8 cellular contexts compared by ENCODE assay signal in genomic region chr5:42756630-42757601, GRCh38. TPM values are rescaled to one million over a fixed set of nuclear protein-coding genes. Genes with fewer than 3 reads are reported as not detected.
A peak's percentile ranks its signal among the peaks of the same experiment; 100 is the strongest.
DNase-seq lines count a peak whose midpoint lies in the region; ATAC-seq lines count a peak whose summit lies in the region.

Gene CCDC152 (plus strand): TSS chr5:42756818. CDS start chr5:42759122, 2,304 bp downstream.

- peak; percentile 45 to 46 for DNase-seq in activated CD4-positive, alpha-beta T cell treated with anti-CD3 and anti-CD28 coated beads, Interleukin-2, amount 50 U/mL, for 4 hours
- DNase-seq in effector memory CD8-positive, alpha-beta T cell, result peak; percentile 27 to 52 (median 40)
- peak; percentile 27 to 72 (median 54) for DNase-seq in naive thymus-derived CD8-positive, alpha-beta T cell
- DNase-seq in 8988T (no peak), NCI-H1417 (lab: John Stamatoyannopoulos, UW) (no peak)

- POLR2A ChIA-PET in naive thymus-derived CD8-positive, alpha-beta T cell (lab: Charles Lee), result interaction anchor here (1.0 kb wide), 3 partner anchors 364 to 853 kb away, joined by 3 read pairs; partner anchors contain the start of genes NNT, RIMOC1 and ZNF131

- H3K27ac Mint-ChIP-seq in effector memory CD8-positive, alpha-beta T cell, result peak within 1 kb of the TSS; percentile 32 to 39
- H3K27ac Mint-ChIP-seq in naive thymus-derived CD8-positive, alpha-beta T cell, result peak within 1 kb of the TSS; percentile 52 to 94 (median 78)
- H3K27ac Mint-ChIP-seq in stimulated activated naive CD8-positive, alpha-beta T cell treated with anti-CD3 and anti-CD28 coated beads, Interleukin-15, Interleukin-2, amounts not matched to agents 100 ng/mL and 50 ng/mL, for 24 hours, result peak within 1 kb of the TSS; percentile 45

- ATAC-seq in GM19328 (IDR thresholded peaks at IDR 0.05; ENCODE audit: unreplicated experiment), result peak; percentile 95
- ATAC-seq in HG03457 (IDR thresholded peaks at IDR 0.05; ENCODE audit: unreplicated experiment), result peak; percentile 94
- ATAC-seq in effector memory CD8-positive, alpha-beta T cell (replicated peaks), result peak; percentile 98
- peak; percentile 99 for ATAC-seq in naive thymus-derived CD8-positive, alpha-beta T cell

- H3K27me3 Mint-ChIP-seq in effector memory CD8-positive, alpha-beta T cell, result peaks cover 22 to 23% of the 10 kb centered on the region in 2 donors
- peaks cover 0 to 30% (median 3%) of the 10 kb centered on the region in 5 donors for H3K27me3 Mint-ChIP-seq in naive thymus-derived CD8-positive, alpha-beta T cell
- H3K27me3 Mint-ChIP-seq in stimulated activated naive CD8-positive, alpha-beta T cell treated with anti-CD3 and anti-CD28 coated beads, Interleukin-15, Interleukin-2, amounts not matched to agents 100 ng/mL and 50 ng/mL, for 24 hours, result peaks cover 4% of the 10 kb centered on the region

- no peaks in the 10 kb centered on the region for H3K36me3 Mint-ChIP-seq in effector memory CD8-positive, alpha-beta T cell (ENCODE audit: insufficient read depth)
- H3K36me3 Mint-ChIP-seq in naive thymus-derived CD8-positive, alpha-beta T cell, result peaks cover 1 to 12% (median 4%) of the 10 kb centered on the region in 3 donors
- H3K36me3 Mint-ChIP-seq in stimulated activated naive CD8-positive, alpha-beta T cell treated with anti-CD3 and anti-CD28 coated beads, Interleukin-15, Interleukin-2, amounts not matched to agents 100 ng/mL and 50 ng/mL, for 24 hours (ENCODE audit: low read depth), result no peaks in the 10 kb centered on the region

- no peaks in the 10 kb centered on the region for H3K9me3 Mint-ChIP-seq in effector memory CD8-positive, alpha-beta T cell
- H3K9me3 Mint-ChIP-seq in naive thymus-derived CD8-positive, alpha-beta T cell, result no peaks in the 10 kb centered on the region
- no peaks in the 10 kb centered on the region for H3K9me3 Mint-ChIP-seq in stimulated activated naive CD8-positive, alpha-beta T cell treated with anti-CD3 and anti-CD28 coated beads, Interleukin-15, Interleukin-2, amounts not matched to agents 100 ng/mL and 50 ng/mL, for 24 hours

- peaks cover 10 to 12% of the 10 kb centered on the region in 2 donors for H3K4me1 Mint-ChIP-seq in effector memory CD8-positive, alpha-beta T cell (ENCODE audit: low read depth in 2 of 2)
- H3K4me1 Mint-ChIP-seq in naive thymus-derived CD8-positive, alpha-beta T cell, result peaks cover 6 to 16% (median 11%) of the 10 kb centered on the region in 4 donors
- peaks cover 11% of the 10 kb centered on the region for H3K4me1 Mint-ChIP-seq in stimulated activated naive CD8-positive, alpha-beta T cell treated with anti-CD3 and anti-CD28 coated beads, Interleukin-15, Interleukin-2, amounts not matched to agents 100 ng/mL and 50 ng/mL, for 24 hours (ENCODE audit: low read depth)

- peak within 1 kb of the TSS; percentile 81 for H3K4me3 Mint-ChIP-seq in effector memory CD8-positive, alpha-beta T cell
- H3K4me3 Mint-ChIP-seq in naive thymus-derived CD8-positive, alpha-beta T cell, result peak within 1 kb of the TSS; percentile 79 to 92 (median 88)
- peak within 1 kb of the TSS; percentile 80 for H3K4me3 Mint-ChIP-seq in stimulated activated naive CD8-positive, alpha-beta T cell treated with anti-CD3 and anti-CD28 coated beads, Interleukin-15, Interleukin-2, amounts not matched to agents 100 ng/mL and 50 ng/mL, for 24 hours

RNA-seq across cellular contexts. Expression of gene CCDC152, which starts in this region (rescaled TPM):
- 1 to 10 TPM; 7.8 to 9.6 TPM for total RNA-seq in naive thymus-derived CD8-positive, alpha-beta T cell
- polyA plus RNA-seq in naive thymus-derived CD8-positive, alpha-beta T cell, result 1 to 10 TPM; 3.1 to 4.0 (median 3.7) TPM

Comparison
In these comparisons a context has a peak if more than half of its experiments do, and no peak if none do; other contexts are left out.
1. DNase-seq: peak in activated CD4-positive, alpha-beta T cell treated with anti-CD3 and anti-CD28 coated beads, Interleukin-2, amount 50 U/mL, for 4 hours (2 of 2), effector memory CD8-positive, alpha-beta T cell (3 of 3) and naive thymus-derived CD8-positive, alpha-beta T cell (10 of 10); none in 8988T (single experiment) and NCI-H1417 (0 of 3).
2. Peak in every context shown above with its lines, with median percentiles within 50 percentile points of each other: ATAC-seq, H3K27ac Mint-ChIP-seq and H3K4me3 Mint-ChIP-seq.